In the genomic region with DNA sequence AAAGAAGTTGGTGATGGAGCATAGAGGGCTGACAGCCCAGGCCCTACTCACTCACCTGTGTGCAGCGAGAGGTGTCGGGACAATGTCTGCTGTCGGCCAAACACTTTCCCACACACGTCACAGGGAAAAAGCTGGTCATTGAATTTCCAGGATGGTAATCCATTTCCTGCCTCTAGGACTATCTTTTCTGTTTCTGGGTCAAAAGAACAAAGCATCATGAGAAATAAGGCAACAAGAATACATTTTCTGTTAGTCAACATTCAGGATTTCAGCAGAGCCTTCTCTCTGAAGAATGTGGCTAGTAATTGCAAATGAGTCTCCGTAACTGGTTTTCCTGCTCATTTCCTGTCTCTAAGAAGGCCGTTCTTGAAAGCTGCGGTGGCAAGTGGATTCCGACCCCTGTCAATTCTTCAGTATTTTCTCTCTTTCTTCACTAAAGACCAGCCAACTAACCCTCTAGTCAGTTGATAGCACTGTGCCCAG, we compare ENCODE assay signal across 32 cellular contexts.
DNase-seq lines count a peak whose midpoint lies in the region; FAIRE-seq and TF ChIP-seq lines count a peak whose summit lies in the region.
"Had no signal": no experiment of that assay in that cellular context is flagged by ENCODE, and none has a peak within 500 bp of the region (broad histone marks: within the 10 kb centered on the region; RNA-seq: fewer than 3 reads in every experiment).

No MANE protein-coding gene starts in this region.

- no peaks in the 10 kb centered on the region for H3K79me2 ChIP-seq in H1 (ENCODE audit: control insufficient read depth in 1 of 2, insufficient read depth in 2 of 2, low read length in 2 of 2)

- no peak for TF ChIP-seq EP300 in H1 (IDR thresholded peaks at IDR 0.05; ENCODE audit: borderline replicate concordance in 1 of 2, low read depth in 2 of 2, low read length in 2 of 2)

- CTCF ChIA-PET in activated naive CD4-positive, alpha-beta T cell treated with anti-CD3 and anti-CD28 coated beads, Interleukin-2, amount 10 ng/mL, durations not matched to agents 7 days and 5 days (lab: Charles Lee), result no interaction called here
- CTCF ChIA-PET in H1 (lab: Charles Lee; ENCODE audit: partially characterized antibody), result interaction anchor here (1.3 to 2.8 kb wide), 2 partner anchors 23 to 109 kb away, joined by 3 to 8 read pairs; no protein-coding TSS in a partner anchor

- TF ChIP-seq POLR2A in H1 (IDR thresholded peaks at IDR 0.05; ENCODE audit: control extremely low read depth in 1 of 2, low read depth in 2 of 2, low read length in 2 of 2), result no peak

- no peak for DNase-seq in activated naive CD4-positive, alpha-beta T cell treated with anti-CD3 and anti-CD28 coated beads, Interleukin-2, amount 10 ng/mL, durations not matched to agents 7 days and 5 days
- peak in 1 of 2 experiments; percentile 10 for DNase-seq in H1 (ENCODE audit: low read depth in 1 of 2, low spot score in 2 of 2)
- no peak for DNase-seq in NCI-H1105 treated with DMSO at 0.1 percent for 48 hours (lab: John Stamatoyannopoulos, UW)
- no peak for DNase-seq in stimulated activated CD4-positive, alpha-beta T cell treated with anti-CD3 and anti-CD28 coated beads, Interleukin-12 subunit alpha, Interleukin-12 subunit beta, amount 100 ng/mL, for 4 hours
- no peak for DNase-seq in stimulated activated CD4-positive, alpha-beta T cell treated with anti-CD3 and anti-CD28 coated beads, Interleukin-2, amount 100 ng/mL, for 48 hours
- DNase-seq in stimulated activated naive CD4-positive, alpha-beta T cell (lab: John Stamatoyannopoulos, UW), result no peak
- DNase-seq: activated CD4-positive, alpha-beta memory T cell treated with anti-CD3 and anti-CD28 coated beads, Interleukin-2, amount 10 ng/mL, durations not matched to agents 7 days and 5 days; activated naive CD8-positive, alpha-beta T cell treated with anti-CD3 and anti-CD28 coated beads, Interleukin-2, amount 10 ng/mL, durations not matched to agents 7 days and 5 days; AML-193; CD8-positive, alpha-beta T cell; cerebellar nuclear complex; DMS 273 treated with DMSO at 0.1 percent for 48 hours; heart right ventricle; Kasumi-1; left ventricle myocardium superior; natural killer cell; NCI-H146; NCI-H446; NCI-H774; T-cell had no signal

- peaks cover 30% of the 10 kb centered on the region for H3K36me3 Mint-ChIP-seq in activated naive CD4-positive, alpha-beta T cell treated with anti-CD3 and anti-CD28 coated beads, Interleukin-2, amount 50 U/mL, for 24 hours
- H3K36me3 Mint-ChIP-seq in activated naive CD4-positive, alpha-beta T cell treated with anti-CD3 and anti-CD28 coated beads, Interleukin-2, amount 10 ng/mL, durations not matched to agents 7 days and 5 days, result peaks cover 18% of the 10 kb centered on the region

- H4K8ac ChIP-seq in H1 (ENCODE audit: extremely low read depth, insufficient read depth, low read length), result no peak overlapping the region

- H2BK15ac ChIP-seq in H1 (ENCODE audit: low read length), result no peak overlapping the region

- 0 out of 4 replicates have a peak overlapping the region, but pooled peaks of 1 of the 2 experiments have one; percentile 8 for H3K4me2 ChIP-seq in H1 (ENCODE audit: insufficient read depth in 1 of 2, low read depth in 2 of 2, low read length in 2 of 2)

- H3K9ac ChIP-seq in H1 (replicated peaks in 1 of 4; ENCODE audit: extremely low read depth in 1 of 4, low read depth in 3 of 4, low read length in 3 of 4), result no peak overlapping the region
- peak overlapping the region; percentile 37; the same call in 1 of the 2 replicates for H3K9ac ChIP-seq in iPS-20b (ENCODE audit: low read depth, low read length)

- H3K27me3 Mint-ChIP-seq in activated naive CD4-positive, alpha-beta T cell treated with anti-CD3 and anti-CD28 coated beads, Interleukin-2, amount 50 U/mL, for 24 hours, result no peaks in the 10 kb centered on the region
- H3K27me3 Mint-ChIP-seq in activated naive CD4-positive, alpha-beta T cell treated with anti-CD3 and anti-CD28 coated beads, Interleukin-2, amount 10 ng/mL, durations not matched to agents 7 days and 5 days, result no peaks in the 10 kb centered on the region
- H3K27me3 Mint-ChIP-seq: activated CD4-positive, alpha-beta memory T cell treated with anti-CD3 and anti-CD28 coated beads, Interleukin-2, amount 10 ng/mL, durations not matched to agents 7 days and 5 days; activated naive CD8-positive, alpha-beta T cell treated with anti-CD3 and anti-CD28 coated beads, Interleukin-2, amount 10 ng/mL, durations not matched to agents 7 days and 5 days; brain; stimulated activated naive CD8-positive, alpha-beta T cell treated with anti-CD3 and anti-CD28 coated beads, Interleukin-15, Interleukin-2, amounts not matched to agents 100 ng/mL and 50 ng/mL, for 24 hours; T-cell had no signal

- H3K23me2 ChIP-seq in H1 (ENCODE audit: low read depth, low read length), result no peaks in the 10 kb centered on the region

- WGBS in H1 (ENCODE audit: extremely low coverage in 1 of 2, insufficient coverage in 1 of 2, insufficient read length in 1 of 2, insufficient replicate concordance in 2 of 2, low coverage in 1 of 2, low lambda C conversion rate in 2 of 2, missing lambda C conversion rate in 1 of 2), 2 experiments, result 76% methylated on average over 8 of the region's 8 CpGs; no CpG with 5 or more reads in 1 of the 2 experiments

- H3K9me3 Mint-ChIP-seq in activated naive CD4-positive, alpha-beta T cell treated with anti-CD3 and anti-CD28 coated beads, Interleukin-2, amount 50 U/mL, for 24 hours, result peaks cover 5% of the 10 kb centered on the region
- H3K9me3 Mint-ChIP-seq in activated naive CD4-positive, alpha-beta T cell treated with anti-CD3 and anti-CD28 coated beads, Interleukin-2, amount 10 ng/mL, durations not matched to agents 7 days and 5 days, result peaks cover 7% of the 10 kb centered on the region
- H3K9me3 Mint-ChIP-seq: CD8-positive, alpha-beta T cell; natural killer cell had no signal

- H3K36me3 ChIP-seq in H1 (ENCODE audit: control insufficient read depth in 2 of 4, insufficient read depth in 4 of 4, low read length in 3 of 4) (peaks cover 4 to 26% (median 14%) of the 10 kb centered on the region in 4 experiments; a peak in 7 of 8 replicates), iPS-20b (ENCODE audit: insufficient read depth, low read depth, low read length) (peaks cover 42% of the 10 kb centered on the region)

- H4K5ac ChIP-seq in H1 (ENCODE audit: insufficient read length, low read depth, low read length), result no peak overlapping the region

- H2BK12ac ChIP-seq in H1 (ENCODE audit: low read depth, low read length), result no peak overlapping the region

- no peaks in the 10 kb centered on the region for H3K4me1 Mint-ChIP-seq in activated naive CD4-positive, alpha-beta T cell treated with anti-CD3 and anti-CD28 coated beads, Interleukin-2, amount 50 U/mL, for 24 hours
- H3K4me1 Mint-ChIP-seq in activated naive CD4-positive, alpha-beta T cell treated with anti-CD3 and anti-CD28 coated beads, Interleukin-2, amount 10 ng/mL, durations not matched to agents 7 days and 5 days, result peaks cover 2% of the 10 kb centered on the region
- H3K4me1 Mint-ChIP-seq: brain, T-cell had no signal

- no peak overlapping the region for H4K91ac ChIP-seq in H1 (replicated peaks; ENCODE audit: insufficient read length, low read length)

- H3K79me1 ChIP-seq in H1 (ENCODE audit: low read depth, low read length), result 0 out of 2 replicates have a peak, but pooled peaks cover 2% of the 10 kb centered on the region

- H3K9me3 ChIP-seq in H1 (ENCODE audit: insufficient read depth in 2 of 2, low read depth in 1 of 2, low read length in 1 of 2), result no peaks in the 10 kb centered on the region; a peak in 1 of 4 replicates
- no peaks in the 10 kb centered on the region for H3K9me3 ChIP-seq in iPS-20b (ENCODE audit: insufficient read depth, low read depth, low read length)
- H3K9me3 ChIP-seq: SJSA1, thoracic aorta, vagina had no signal

- no peak overlapping the region for H3K18ac ChIP-seq in H1 (ENCODE audit: extremely low read depth, low read length)

- POLR2A ChIA-PET in H1 (lab: Charles Lee; ENCODE audit: partially characterized antibody), result interaction anchor here (0.6 kb wide), 1 partner anchor 514 kb away, joined by 3 read pairs; no protein-coding TSS in a partner anchor

- no peak overlapping the region for H2AFZ ChIP-seq in H1 (ENCODE audit: low read length)

- no peak overlapping the region for H2BK20ac ChIP-seq in H1 (ENCODE audit: low read length)

- H3K4me1 ChIP-seq in H1 (replicated peaks in 1 of 4; ENCODE audit: control insufficient read depth in 3 of 4, insufficient read depth in 4 of 4, low read length in 3 of 4), result peaks cover 0 to 6% (median 4%) of the 10 kb centered on the region in 4 experiments; a peak in 4 of 7 replicates
- peaks cover 14% of the 10 kb centered on the region for H3K4me1 ChIP-seq in iPS-20b (ENCODE audit: insufficient read depth, low read length)
- H3K4me1 ChIP-seq: SJSA1, vagina had no signal

- H3K27ac Mint-ChIP-seq in activated naive CD4-positive, alpha-beta T cell treated with anti-CD3 and anti-CD28 coated beads, Interleukin-2, amount 50 U/mL, for 24 hours, result peak overlapping the region; percentile 60
- no peak overlapping the region for H3K27ac Mint-ChIP-seq in activated naive CD4-positive, alpha-beta T cell treated with anti-CD3 and anti-CD28 coated beads, Interleukin-2, amount 10 ng/mL, durations not matched to agents 7 days and 5 days
- H3K27ac Mint-ChIP-seq: activated CD4-positive, alpha-beta memory T cell treated with anti-CD3 and anti-CD28 coated beads, Interleukin-2, amount 10 ng/mL, durations not matched to agents 7 days and 5 days; activated naive CD8-positive, alpha-beta T cell treated with anti-CD3 and anti-CD28 coated beads, Interleukin-2, amount 10 ng/mL, durations not matched to agents 7 days and 5 days; brain; CD8-positive, alpha-beta T cell; natural killer cell; T-cell had no signal

- no peak overlapping the region for H3K27ac ChIP-seq in H1 (ENCODE audit: low read depth, low read length)
- H3K27ac ChIP-seq in iPS-20b (ENCODE audit: low read length), result peak overlapping the region; percentile 82
- H3K27ac ChIP-seq: 22Rv1, epithelial cell of prostate, heart right ventricle, HL-60, SJSA1, thoracic aorta, vagina had no signal

- no peak overlapping the region for H3K14ac ChIP-seq in H1 (ENCODE audit: insufficient read length)

- TF ChIP-seq RAD21 in H1 (IDR thresholded peaks at IDR 0.05 in 1 of 2, conservative IDR thresholded peaks at IDR 0.05 in 1 of 2; ENCODE audit: low read depth in 2 of 2, low read length in 2 of 2), result no peak

- H4K20me1 ChIP-seq in H1 (replicated peaks in 1 of 2; ENCODE audit: control insufficient read depth in 1 of 2, insufficient read depth in 2 of 2, low read length in 2 of 2), result no peaks in the 10 kb centered on the region

- H3K4me3 Mint-ChIP-seq in activated naive CD4-positive, alpha-beta T cell treated with anti-CD3 and anti-CD28 coated beads, Interleukin-2, amount 50 U/mL, for 24 hours, result no peak overlapping the region
- H3K4me3 Mint-ChIP-seq in activated naive CD4-positive, alpha-beta T cell treated with anti-CD3 and anti-CD28 coated beads, Interleukin-2, amount 10 ng/mL, durations not matched to agents 7 days and 5 days, result no peak overlapping the region
- H3K4me3 Mint-ChIP-seq: activated CD4-positive, alpha-beta memory T cell treated with anti-CD3 and anti-CD28 coated beads, Interleukin-2, amount 10 ng/mL, durations not matched to agents 7 days and 5 days; activated naive CD8-positive, alpha-beta T cell treated with anti-CD3 and anti-CD28 coated beads, Interleukin-2, amount 10 ng/mL, durations not matched to agents 7 days and 5 days; brain; CD8-positive, alpha-beta T cell; natural killer cell; stimulated activated naive CD8-positive, alpha-beta T cell treated with anti-CD3 and anti-CD28 coated beads, Interleukin-15, Interleukin-2, amounts not matched to agents 100 ng/mL and 50 ng/mL, for 24 hours; T-cell had no signal

- H3K27me3 ChIP-seq in H1 (replicated peaks in 1 of 4; ENCODE audit: control insufficient read depth in 3 of 4, extremely low read depth in 1 of 4, insufficient read depth in 3 of 4, low read length in 3 of 4) (no peaks in the 10 kb centered on the region), iPS-20b (ENCODE audit: insufficient read depth, low read length) (no peaks in the 10 kb centered on the region)
- H3K27me3 ChIP-seq: heart right ventricle, SJSA1, vagina had no signal

- no peak for FAIRE-seq in H1 (lab: Jason Lieb, UNC)
- FAIRE-seq: G401.6, islet of Langerhans had no signal

- peak overlapping the region; percentile 27; the same call in 1 of the 2 replicates for H2BK5ac ChIP-seq in H1 (ENCODE audit: low read depth, low read length)

- no peak overlapping the region for H2BK120ac ChIP-seq in H1 (replicated peaks; ENCODE audit: low read depth, low read length)

- H2AK5ac ChIP-seq in H1 (ENCODE audit: low read depth, low read length), result no peak overlapping the region

- H3K23ac ChIP-seq in H1 (ENCODE audit: insufficient read length), result no peak overlapping the region

- H3K56ac ChIP-seq in H1 (replicated peaks; ENCODE audit: insufficient read length, low read depth, low read length), result no peak overlapping the region

- H3K4me3 ChIP-seq in H1 (ENCODE audit: extremely low read depth in 1 of 4, insufficient read depth in 2 of 4, low read depth in 3 of 4, low read length in 4 of 4), result no peak overlapping the region
- H3K4me3 ChIP-seq in iPS-20b (ENCODE audit: low read length), result no peak overlapping the region
- H3K4me3 ChIP-seq: heart right ventricle, SJSA1, thoracic aorta, vagina had no signal

- no peak for TF ChIP-seq CTCF in H1 (IDR thresholded peaks at IDR 0.05; ENCODE audit: control extremely low read depth in 1 of 3, insufficient read depth in 1 of 3, low read depth in 1 of 3, low read length in 3 of 3)

- no peak overlapping the region for H3K4ac ChIP-seq in H1 (replicated peaks; ENCODE audit: insufficient read length, low read depth, low read length)
